19 cellular contexts compared by ENCODE assay signal in the genomic region with DNA sequence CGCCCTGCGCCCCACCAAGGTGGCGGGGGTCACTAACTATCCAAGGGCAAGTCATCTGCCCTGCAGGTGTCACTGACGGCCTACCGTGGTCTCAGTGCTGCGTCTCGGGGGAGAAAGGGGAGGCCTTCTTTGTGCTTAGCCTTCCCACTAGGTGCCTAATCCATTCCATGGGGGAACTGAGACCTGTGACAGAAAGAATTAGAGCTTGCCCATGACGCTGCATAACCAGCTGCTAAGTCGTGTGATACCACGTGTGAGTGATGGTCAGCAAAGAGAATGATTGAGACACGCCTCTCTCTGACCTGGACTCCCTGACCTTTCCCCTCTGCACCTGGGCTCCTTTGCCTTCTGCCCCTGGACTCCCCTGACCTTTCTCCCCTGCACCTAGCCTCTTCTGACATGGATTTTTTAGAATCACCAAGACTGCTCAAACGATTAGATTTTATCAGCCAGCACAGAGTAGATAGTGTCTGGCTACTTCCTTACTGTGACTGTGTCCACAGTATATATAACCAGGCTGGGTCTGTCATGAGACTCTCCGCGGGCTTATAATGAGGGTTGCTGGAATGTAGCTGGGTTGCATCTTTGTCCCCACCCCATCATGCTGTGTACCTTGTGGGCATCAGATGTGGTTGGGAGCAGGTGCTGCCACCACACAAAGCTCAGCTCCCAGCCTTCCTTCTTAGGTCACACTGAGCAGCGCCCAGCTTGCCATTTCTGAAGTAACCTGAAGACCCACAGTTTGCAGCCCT.
A peak's percentile ranks its signal among the peaks of the same experiment; 100 is the strongest.
DNase-seq lines count a peak whose midpoint lies in the region; ATAC-seq, FAIRE-seq and TF ChIP-seq lines count a peak whose summit lies in the region.
"Had no signal": no experiment of that assay in that cellular context is flagged by ENCODE, and none has a peak within 500 bp of the region (broad histone marks: within the 10 kb centered on the region; RNA-seq: fewer than 3 reads in every experiment).

No MANE protein-coding gene starts in this region.

- in situ Hi-C loops in K562 (cut with MboI), result loop anchor here (10.0 to 25.0 kb wide), 2 partner anchors 618 to 1870 kb away; a partner anchor contains a TSS

- TF ChIP-seq CTCF in K562 (IDR thresholded peaks at IDR 0.05 in 2 of 3, conservative IDR thresholded peaks at IDR 0.05 in 1 of 3; ENCODE audit: insufficient read depth in 2 of 3, low read depth in 1 of 3, low read length in 3 of 3), result no peak
- TF ChIP-seq CTCF in natural killer cell (IDR thresholded peaks at IDR 0.05), result no peak
- no peak for TF ChIP-seq CTCF in ascending aorta (IDR thresholded peaks at IDR 0.05)

- H3K36me3 ChIP-seq in K562 (ENCODE audit: control insufficient read depth, insufficient read depth, low read length) (peaks cover 39% of the 10 kb centered on the region), ascending aorta (peaks cover 35 to 47% of the 10 kb centered on the region in 2 donors)

- H3K4me1 Mint-ChIP-seq in natural killer cell, result peaks cover 14 to 25% of the 10 kb centered on the region in 2 donors

- TF ChIP-seq EP300 in K562 (IDR thresholded peaks at IDR 0.05; ENCODE audit: low read length), result no peak

- intact Hi-C loops in K562 (cut with micrococcal nuclease), result loop anchor here (5.0 kb wide), 1 partner anchor 90 kb away; no protein-coding TSS in a partner anchor
- intact Hi-C loops in natural killer cell (cut with micrococcal nuclease), result loop anchor here (5.0 kb wide), 1 partner anchor 405 kb away; a partner anchor contains a TSS
- intact Hi-C loops in ascending aorta (cut with DNase I), result loop anchor here (10.0 kb wide), 3 partner anchors 228 to 498 kb away; a partner anchor contains a TSS

- H3K4me3 ChIP-seq in Jurkat, Clone E6-1 (ENCODE audit: low read length), result no peak overlapping the region
- H3K4me3 ChIP-seq in K562 (no peak overlapping the region), ascending aorta (no peak overlapping the region)
- H3K4me3 ChIP-seq: body of pancreas, thoracic aorta had no signal

- H3K27ac ChIP-seq in K562 (ENCODE audit: extremely low read depth, low read depth, low read length), result no peak overlapping the region
- H3K27ac ChIP-seq in ascending aorta, result no peak overlapping the region

- FAIRE-seq in K562 (lab: Jason Lieb, UNC), result peak; percentile 42
- FAIRE-seq: GM19239, keratinocyte had no signal

- H3K27me3 ChIP-seq in K562 (ENCODE audit: control insufficient read depth in 2 of 2, insufficient read depth in 2 of 2, low read length in 2 of 2) (no peaks in the 10 kb centered on the region), ascending aorta (no peaks in the 10 kb centered on the region)
- H3K27me3 ChIP-seq: body of pancreas had no signal

- H3K9me3 ChIP-seq in K562 (replicated peaks; ENCODE audit: control insufficient read depth, insufficient read depth, low read depth, low read length), result no peaks in the 10 kb centered on the region
- no peaks in the 10 kb centered on the region for H3K9me3 ChIP-seq in ascending aorta
- H3K9me3 ChIP-seq: body of pancreas, thoracic aorta had no signal

- H3K9me1 ChIP-seq in K562 (ENCODE audit: control insufficient read depth, insufficient read depth, low read length), result no peaks in the 10 kb centered on the region

- H3K4me1 ChIP-seq in K562 (replicated peaks in 1 of 2; ENCODE audit: control insufficient read depth in 2 of 2, insufficient read depth in 2 of 2, low read length in 2 of 2) (peaks cover 0 to 6% of the 10 kb centered on the region in 2 experiments; a peak in 3 of 5 replicates), ascending aorta (peaks cover 0 to 16% of the 10 kb centered on the region in 2 donors)

- H3K9ac ChIP-seq in K562 (ENCODE audit: insufficient read depth in 1 of 2, low read depth in 2 of 2, low read length in 2 of 2), result peak overlapping the region in 1 of 2 experiments; percentile 18; a peak in 1 of 4 replicates

- no peak for TF ChIP-seq POLR2A in K562 (conservative IDR thresholded peaks at IDR 0.05)

- H3K9me3 Mint-ChIP-seq in natural killer cell, result no peaks in the 10 kb centered on the region
- H3K9me3 Mint-ChIP-seq: H9 had no signal

- H3K27me3 Mint-ChIP-seq in natural killer cell (ENCODE audit: low read depth in 2 of 2), result no peaks in the 10 kb centered on the region

- WGBS in K562 (ENCODE audit: insufficient coverage, low coverage, missing lambda C conversion rate), result 66% methylated on average over 15 of the region's 15 CpGs

- H2AFZ ChIP-seq in K562 (ENCODE audit: low read depth, low read length), result no peak overlapping the region

- no TSS peak for BruUV-seq in K562 (replicated peaks; lab: Mats Ljungman, UMichigan)

- no peak for TF ChIP-seq RAD21 in K562 (CRISPR knock-in tag; conservative IDR thresholded peaks at IDR 0.05 in 1 of 2, IDR thresholded peaks at IDR 0.05 in 1 of 2)

- POLR2A ChIA-PET in K562 (lab: Yijun Ruan, JAX), result no interaction called here

- ATAC-seq in K562 (peak; percentile 8; the same call in 1 of the 3 replicates), natural killer cell (peak in 1 of 3 donors; percentile 53), HG02678 (IDR thresholded peaks at IDR 0.05; ENCODE audit: unreplicated experiment) (no peak)
- ATAC-seq: activated CD8-positive, alpha-beta T cell treated with anti-CD3 and anti-CD28 coated beads, Interleukin-2, amount 10 ng/mL, durations not matched to agents 7 days and 5 days; body of pancreas had no signal

- DNase-seq in COLO668 (lab: John Stamatoyannopoulos, UW; ENCODE audit: unreplicated experiment) (peak; percentile 32), K562 (ENCODE audit: extremely low read depth in 1 of 4, low spot score in 3 of 4) (no peak), natural killer cell (no peak), ascending aorta (ENCODE audit: low spot score in 2 of 2) (no peak)
- DNase-seq in Jurkat, Clone E6-1 (ENCODE audit: low read depth, low spot score), result peak; percentile 62
- DNase-seq in activated CD8-positive, alpha-beta memory T cell treated with anti-CD3 and anti-CD28 coated beads, Interleukin-2, amount 50 U/mL, for 4 hours, result no peak
- DNase-seq: activated CD8-positive, alpha-beta T cell treated with anti-CD3 and anti-CD28 coated beads, Interleukin-2, amount 10 ng/mL, durations not matched to agents 7 days and 5 days; activated effector memory CD4-positive, alpha-beta T cell treated with Interleukin-2 at 50 U/mL for 16 hours; body of pancreas; dermis blood vessel endothelial cell; H9; head of caudate nucleus; NCI-H2029 treated with DMSO at 0.1 percent for 48 hours; NCI-H526 treated with DMSO at 0.1 percent for 48 hours; stimulated activated CD4-positive, alpha-beta T cell treated with anti-CD3 and anti-CD28 coated beads, Interleukin-2, amount 100 ng/mL, for 48 hours had no signal

- H4K20me1 ChIP-seq in K562 (replicated peaks; ENCODE audit: control insufficient read depth, insufficient read depth, low read length), result no peaks in the 10 kb centered on the region

- no peak overlapping the region for H3K4me3 Mint-ChIP-seq in natural killer cell
- H3K4me3 Mint-ChIP-seq: activated CD8-positive, alpha-beta T cell treated with anti-CD3 and anti-CD28 coated beads, Interleukin-2, amount 10 ng/mL, durations not matched to agents 7 days and 5 days; H9 had no signal

- CTCF ChIA-PET in K562 (lab: Yijun Ruan, JAX; ENCODE audit: low intra/inter-chr PET ratio), result interaction anchor here (4.8 kb wide), 1 partner anchor 148 kb away, joined by 35 read pairs; no protein-coding TSS in a partner anchor

- peaks cover 8% of the 10 kb centered on the region for H3K36me3 Mint-ChIP-seq in natural killer cell

- no peak overlapping the region for H3K4me2 ChIP-seq in K562 (ENCODE audit: insufficient read depth, low read length)

- H3K27ac Mint-ChIP-seq in natural killer cell, result peak overlapping the region; percentile 4 to 45
- H3K27ac Mint-ChIP-seq: activated CD8-positive, alpha-beta T cell treated with anti-CD3 and anti-CD28 coated beads, Interleukin-2, amount 10 ng/mL, durations not matched to agents 7 days and 5 days had no signal

- H3K79me2 ChIP-seq in K562 (ENCODE audit: control insufficient read depth, insufficient read depth, low read length), result no peaks in the 10 kb centered on the region

TF ChIP-seq in K562, 482 proteins besides CTCF, POLR2A, EP300 and RAD21 (continues in another document):
- peak; percentile 37; the same call in 1 of the 2 replicates for TF ChIP-seq BHLHE40 (IDR thresholded peaks at IDR 0.05; ENCODE audit: low read length)
- TF ChIP-seq SOX6 (IDR thresholded peaks at IDR 0.05), result no peak
- no peak for TF ChIP-seq ILF3 (IDR thresholded peaks at IDR 0.05; ENCODE audit: borderline replicate concordance)
- TF ChIP-seq, protein P1, sequence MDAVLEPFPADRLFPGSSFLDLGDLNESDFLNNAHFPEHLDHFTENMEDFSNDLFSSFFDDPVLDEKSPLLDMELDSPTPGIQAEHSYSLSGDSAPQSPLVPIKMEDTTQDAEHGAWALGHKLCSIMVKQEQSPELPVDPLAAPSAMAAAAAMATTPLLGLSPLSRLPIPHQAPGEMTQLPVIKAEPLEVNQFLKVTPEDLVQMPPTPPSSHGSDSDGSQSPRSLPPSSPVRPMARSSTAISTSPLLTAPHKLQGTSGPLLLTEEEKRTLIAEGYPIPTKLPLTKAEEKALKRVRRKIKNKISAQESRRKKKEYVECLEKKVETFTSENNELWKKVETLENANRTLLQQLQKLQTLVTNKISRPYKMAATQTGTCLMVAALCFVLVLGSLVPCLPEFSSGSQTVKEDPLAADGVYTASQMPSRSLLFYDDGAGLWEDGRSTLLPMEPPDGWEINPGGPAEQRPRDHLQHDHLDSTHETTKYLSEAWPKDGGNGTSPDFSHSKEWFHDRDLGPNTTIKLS (IDR thresholded peaks at IDR 0.05; ENCODE audit: borderline replicate concordance, low read depth), result no peak
- TF ChIP-seq ARID2 (IDR thresholded peaks at IDR 0.05), result no peak
- TF ChIP-seq, protein P2, sequence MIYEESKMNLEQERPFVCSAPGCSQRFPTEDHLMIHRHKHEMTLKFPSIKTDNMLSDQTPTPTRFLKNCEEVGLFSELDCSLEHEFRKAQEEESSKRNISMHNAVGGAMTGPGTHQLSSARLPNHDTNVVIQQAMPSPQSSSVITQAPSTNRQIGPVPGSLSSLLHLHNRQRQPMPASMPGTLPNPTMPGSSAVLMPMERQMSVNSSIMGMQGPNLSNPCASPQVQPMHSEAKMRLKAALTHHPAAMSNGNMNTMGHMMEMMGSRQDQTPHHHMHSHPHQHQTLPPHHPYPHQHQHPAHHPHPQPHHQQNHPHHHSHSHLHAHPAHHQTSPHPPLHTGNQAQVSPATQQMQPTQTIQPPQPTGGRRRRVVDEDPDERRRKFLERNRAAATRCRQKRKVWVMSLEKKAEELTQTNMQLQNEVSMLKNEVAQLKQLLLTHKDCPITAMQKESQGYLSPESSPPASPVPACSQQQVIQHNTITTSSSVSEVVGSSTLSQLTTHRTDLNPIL (CRISPR knock-in tag; IDR thresholded peaks at IDR 0.05), result no peak
- TF ChIP-seq DMBX1 (CRISPR knock-in tag; IDR thresholded peaks at IDR 0.05; ENCODE audit: borderline replicate concordance), result no peak
- TF ChIP-seq MYBL2 (IDR thresholded peaks at IDR 0.05; ENCODE audit: low read depth), result no peak
- TF ChIP-seq MYBL2 (CRISPR knock-in tag; IDR thresholded peaks at IDR 0.05; ENCODE audit: borderline replicate concordance), result no peak

Comparison
In these comparisons a context has a peak if more than half of its experiments do, and no peak if none do; other contexts are left out.
1. DNase-seq: peak in COLO668 (single experiment) and Jurkat, Clone E6-1 (single experiment); none in K562 (0 of 4), natural killer cell (single experiment), ascending aorta (0 of 2) and activated CD8-positive, alpha-beta memory T cell treated with anti-CD3 and anti-CD28 coated beads, Interleukin-2, amount 50 U/mL, for 4 hours (single experiment).